ENCODE assay signal across 1 cellular context in genomic region chr1:202625416-202626360, GRCh38.
TF ChIP-seq lines count a peak whose summit lies in the region.

No MANE protein-coding gene starts in this region.

TF ChIP-seq in HepG2, 621 proteins besides CTCF, POLR2A, EP300 and RAD21 (continued from another document and continues in another):
- TF ChIP-seq TIGD3 (CRISPR knock-in tag; IDR thresholded peaks at IDR 0.05; ENCODE audit: borderline replicate concordance) (no peak), GABPB1 (CRISPR knock-in tag; IDR thresholded peaks at IDR 0.05) (peak; percentile 19; the same call in 1 of the 2 replicates), RNF219 (CRISPR knock-in tag; IDR thresholded peaks at IDR 0.05) (no peak), ZNF431 (CRISPR knock-in tag; IDR thresholded peaks at IDR 0.05; ENCODE audit: borderline replicate concordance, low read depth) (no peak), DBP (CRISPR knock-in tag; IDR thresholded peaks at IDR 0.05; ENCODE audit: not compliant biosample characterization) (no peak), HNRNPK (IDR thresholded peaks at IDR 0.05; ENCODE audit: low read depth, low read length, poor library complexity, severe bottlenecking) (peak; percentile 82), RFX5 (IDR thresholded peaks at IDR 0.05; ENCODE audit: low read depth, low read length) (no peak), SCMH1 (CRISPR knock-in tag; IDR thresholded peaks at IDR 0.05; ENCODE audit: borderline replicate concordance) (no peak), ZNF10 (CRISPR knock-in tag; IDR thresholded peaks at IDR 0.05; ENCODE audit: borderline replicate concordance, low read depth) (no peak), STAG1 (CRISPR knock-in tag; IDR thresholded peaks at IDR 0.05) (peak; percentile 68), ZBTB40 (IDR thresholded peaks at IDR 0.05) (no peak), ZBTB40 (CRISPR knock-in tag; IDR thresholded peaks at IDR 0.05) (no peak), MXD4 (CRISPR knock-in tag; IDR thresholded peaks at IDR 0.05) (no peak), HOMEZ (CRISPR knock-in tag; IDR thresholded peaks at IDR 0.05; ENCODE audit: low read depth) (no peak), SIN3A (IDR thresholded peaks at IDR 0.05; ENCODE audit: borderline replicate concordance, low read depth, low read length) (no peak), ZNF282 (IDR thresholded peaks at IDR 0.05; ENCODE audit: partially characterized antibody) (no peak), NFAT5 (CRISPR knock-in tag; IDR thresholded peaks at IDR 0.05) (no peak), IRF1 (CRISPR knock-in tag; IDR thresholded peaks at IDR 0.05; ENCODE audit: low read depth) (no peak), MLX (CRISPR knock-in tag; IDR thresholded peaks at IDR 0.05) (no peak), ZNF205 (CRISPR knock-in tag; IDR thresholded peaks at IDR 0.05) (no peak), NRL (CRISPR knock-in tag; IDR thresholded peaks at IDR 0.05; ENCODE audit: borderline replicate concordance) (no peak), CREM (IDR thresholded peaks at IDR 0.05) (no peak), CREM (CRISPR knock-in tag; IDR thresholded peaks at IDR 0.05) (no peak), HNRNPL (IDR thresholded peaks at IDR 0.05; ENCODE audit: low read depth, low read length) (0 out of 2 replicates have a peak, but pooled peaks have one; percentile 33), ZNF263 (CRISPR knock-in tag; IDR thresholded peaks at IDR 0.05) (no peak), ZBTB46 (CRISPR knock-in tag; IDR thresholded peaks at IDR 0.05; ENCODE audit: borderline replicate concordance) (no peak), ZSCAN25 (CRISPR knock-in tag; IDR thresholded peaks at IDR 0.05) (peak; percentile 62; the same call in 1 of the 2 replicates), HNRNPLL (IDR thresholded peaks at IDR 0.05; ENCODE audit: low read depth, low read length, poor library complexity, severe bottlenecking) (peak; percentile 29)
